ENCODE assay signal across 8 cellular contexts in genomic region chr10:121927841-121928527, GRCh38. TPM values are rescaled to one million over a fixed set of nuclear protein-coding genes. Genes with fewer than 3 reads are reported as not detected.
DNase-seq lines count a peak whose midpoint lies in the region; ATAC-seq and TF ChIP-seq lines count a peak whose summit lies in the region.

ATE1 (minus strand) TSS chr10:121928031; CDS start chr10:121927949, 82 bp downstream.

- H3K27ac Mint-ChIP-seq in activated CD4-positive, alpha-beta memory T cell treated with anti-CD3 and anti-CD28 coated beads for 36 hours, result peak within 1 kb of the TSS; percentile 95

- intact Hi-C loops in activated CD4-positive, alpha-beta memory T cell treated with anti-CD3 and anti-CD28 coated beads for 36 hours (cut with micrococcal nuclease), result loop anchor here (1.0 to 2.0 kb wide), 5 partner anchors 47 to 1081 kb away; partner anchors contain the start of genes ACADSB, IKZF5, NSMCE4A and PLEKHA1

- TF ChIP-seq RAD21 in liver (IDR thresholded peaks at IDR 0.05), result peak in 1 of 2 donors; percentile 41

- CTCF ChIA-PET in activated CD4-positive, alpha-beta memory T cell treated with anti-CD3 and anti-CD28 coated beads for 36 hours (lab: Charles Lee), result interaction anchor here (1.3 kb wide), 1 partner anchor 46 kb away, joined by 3 read pairs; no protein-coding TSS in a partner anchor

- H3K4me3 Mint-ChIP-seq in activated CD4-positive, alpha-beta memory T cell treated with anti-CD3 and anti-CD28 coated beads for 36 hours, result peak within 1 kb of the TSS; percentile 94

- H3K36me3 Mint-ChIP-seq in activated CD4-positive, alpha-beta memory T cell treated with anti-CD3 and anti-CD28 coated beads for 36 hours, result no peaks in the 10 kb centered on the region

- peaks cover 0 to 6% (median 3%) of the 10 kb centered on the region in 4 donors for H3K36me3 ChIP-seq in liver (ENCODE audit: control insufficient read depth in 4 of 4, insufficient read depth in 3 of 4, low read depth in 1 of 4, low read length in 3 of 4)

- H3K4me3 ChIP-seq in liver (ENCODE audit: low read depth in 1 of 3, low read length in 3 of 3), result peak within 1 kb of the TSS; percentile 89 to 95 (median 92)

- DNase-seq in NCI-H748 treated with DMSO at 0.1 percent for 48 hours (lab: John Stamatoyannopoulos, UW), result peak; percentile 51
- DNase-seq in activated CD4-positive, alpha-beta memory T cell treated with anti-CD3 and anti-CD28 coated beads for 36 hours, result peak; percentile 87
- DNase-seq in dermis microvascular lymphatic vessel endothelial cell (ENCODE audit: low read depth in 2 of 2), result peak; percentile 74 to 93
- peak; percentile 85 for DNase-seq in stimulated activated CD4-positive, alpha-beta T cell treated with anti-CD3 and anti-CD28 coated beads, Interleukin-4, amount 100 ng/mL, for 1 hour

- ATAC-seq in GM19351 (IDR thresholded peaks at IDR 0.05; ENCODE audit: unreplicated experiment), result peak; percentile 79
- peak; percentile 80 for ATAC-seq in HG03520 (IDR thresholded peaks at IDR 0.05; ENCODE audit: unreplicated experiment)

- TF ChIP-seq CTCF in C4-2B (conservative IDR thresholded peaks at IDR 0.05) (no peak), liver (IDR thresholded peaks at IDR 0.05; ENCODE audit: low read depth, low read length, missing input control) (peak; percentile 5)

- H3K9me3 Mint-ChIP-seq in activated CD4-positive, alpha-beta memory T cell treated with anti-CD3 and anti-CD28 coated beads for 36 hours, result no peaks in the 10 kb centered on the region

- H3K9me3 ChIP-seq in liver (ENCODE audit: control insufficient read depth in 4 of 4, low read length in 3 of 4), result no peaks in the 10 kb centered on the region

- H3K9ac ChIP-seq in liver (ENCODE audit: low read depth in 1 of 2, low read length in 2 of 2), result peak within 1 kb of the TSS; percentile 75 to 94

- no peaks in the 10 kb centered on the region for H3K27me3 Mint-ChIP-seq in activated CD4-positive, alpha-beta memory T cell treated with anti-CD3 and anti-CD28 coated beads for 36 hours

- under 1% methylated on average over 87 of the region's 87 CpGs for WGBS in liver

- H3K4me1 Mint-ChIP-seq in activated CD4-positive, alpha-beta memory T cell treated with anti-CD3 and anti-CD28 coated beads for 36 hours (ENCODE audit: low read depth), result peaks cover 27% of the 10 kb centered on the region

- peaks cover 0 to 21% (median 9%) of the 10 kb centered on the region in 4 donors for H3K4me1 ChIP-seq in liver (ENCODE audit: control insufficient read depth in 4 of 4, insufficient read depth in 4 of 4, low read length in 3 of 4)

- H3K27ac ChIP-seq in C4-2B (peak within 1 kb of the TSS; percentile 98), liver (ENCODE audit: low read depth in 1 of 2, low read length in 2 of 2) (peak within 1 kb of the TSS; percentile 90)

- no peaks in the 10 kb centered on the region for H3K27me3 ChIP-seq in liver (ENCODE audit: control insufficient read depth in 4 of 4, insufficient read depth in 4 of 4, low read length in 3 of 4)

- POLR2A ChIA-PET in activated CD4-positive, alpha-beta memory T cell treated with anti-CD3 and anti-CD28 coated beads for 36 hours (lab: Charles Lee), result interaction anchor here (0.7 to 1.7 kb wide), 4 partner anchors 10 to 162 kb away, joined by 3 to 9 read pairs (median 4); no protein-coding TSS in a partner anchor

TF ChIP-seq in liver, 16 proteins besides CTCF, POLR2A, EP300 and RAD21:
- TF ChIP-seq JUND (IDR thresholded peaks at IDR 0.05) (no peak), FOXA2 (IDR thresholded peaks at IDR 0.05) (no peak), YY1 (IDR thresholded peaks at IDR 0.05) (peak; percentile 97), FOXA1 (IDR thresholded peaks at IDR 0.05) (no peak), GABPA (IDR thresholded peaks at IDR 0.05 in 1 of 2, conservative IDR thresholded peaks at IDR 0.05 in 1 of 2) (peak in 1 of 2 donors; percentile 60), HNF4G (IDR thresholded peaks at IDR 0.05) (no peak), HNF4A (conservative IDR thresholded peaks at IDR 0.05) (no peak), ATF3 (IDR thresholded peaks at IDR 0.05) (no peak), NR2F2 (IDR thresholded peaks at IDR 0.05) (no peak), EGR1 (IDR thresholded peaks at IDR 0.05; ENCODE audit: low read depth in 2 of 2) (no peak), ZBTB33 (IDR thresholded peaks at IDR 0.05) (no peak), RXRA (IDR thresholded peaks at IDR 0.05) (no peak), MAX (IDR thresholded peaks at IDR 0.05) (no peak), SP1 (IDR thresholded peaks at IDR 0.05) (no peak), REST (IDR thresholded peaks at IDR 0.05) (peak; percentile 43), TAF1 (conservative IDR thresholded peaks at IDR 0.05) (peak; percentile 89)

RNA-seq across cellular contexts. Expression of gene ATE1, which starts in this region (rescaled TPM):
- 10 to 100 TPM; 19.4 to 23.1 TPM for total RNA-seq in activated CD4-positive, alpha-beta memory T cell treated with anti-CD3 and anti-CD28 coated beads for 36 hours
- 31.1 and 32.0 TPM in 2 replicates for total RNA-seq in dermis microvascular lymphatic vessel endothelial cell
- total RNA-seq in liver, result 10 to 100 TPM; 14.7 to 34.9 TPM
- 10 to 100 TPM in 1 of 2 donors, 1 to 10 TPM in 1; 7.9 to 12.2 TPM for polyA plus RNA-seq in liver

Comparison
In these comparisons a context has a peak if more than half of its experiments do, and no peak if none do; other contexts are left out.
1. Peak in every context shown above with its lines: DNase-seq, ATAC-seq, H3K4me3 ChIP-seq and H3K27ac ChIP-seq.